In the genomic region with DNA sequence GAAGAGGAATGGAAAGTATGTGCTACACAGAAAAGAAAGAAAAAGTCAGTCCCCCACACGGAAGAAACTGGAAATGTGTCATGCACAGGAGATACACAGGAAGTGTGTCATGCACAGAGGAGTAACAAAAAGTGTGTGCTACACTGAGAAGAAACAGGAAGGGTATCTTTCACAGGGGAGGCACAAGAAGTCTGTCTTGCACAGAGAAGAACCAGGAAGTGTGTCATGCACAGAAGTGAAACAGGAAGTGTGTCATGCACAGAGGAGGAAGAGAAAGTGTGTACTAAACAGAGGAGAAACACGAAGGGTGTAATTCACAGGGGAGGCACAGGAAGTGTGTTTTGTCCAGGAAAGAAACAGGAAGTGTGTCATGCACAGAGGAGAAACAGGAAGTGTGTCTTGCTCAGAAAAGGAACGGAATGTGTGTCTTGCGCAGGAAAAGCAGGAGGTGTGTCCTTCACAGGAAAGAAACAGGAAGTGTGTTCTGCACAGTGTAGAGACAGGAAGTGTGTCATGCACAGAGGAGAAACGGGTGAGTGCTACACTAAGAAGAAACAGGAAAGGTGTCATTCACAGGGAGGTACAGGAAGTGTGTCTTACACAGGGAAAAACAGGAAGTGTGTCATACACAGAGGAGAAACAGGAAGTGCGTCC, we compare ENCODE assay signal across 11 cellular contexts.
DNase-seq lines count a peak whose midpoint lies in the region; TF ChIP-seq lines count a peak whose summit lies in the region.
"Had no signal": no experiment of that assay in that cellular context is flagged by ENCODE, and none has a peak within 500 bp of the region (broad histone marks: within the 10 kb centered on the region; RNA-seq: fewer than 3 reads in every experiment).

No MANE protein-coding gene starts in this region.

- peaks cover 0 to 2% (median 1%) of the 10 kb centered on the region in 3 donors for H3K27me3 Mint-ChIP-seq in immature natural killer cell (ENCODE audit: low read depth in 3 of 3)
- no peaks in the 10 kb centered on the region for H3K27me3 Mint-ChIP-seq in HFFc6 (ENCODE audit: insufficient read depth)
- H3K27me3 Mint-ChIP-seq: activated CD4-positive, alpha-beta T cell treated with anti-CD3 and anti-CD28 coated beads, Interleukin-2, amount 10 ng/mL, durations not matched to agents 24 days and 14 days had no signal

- H3K4me1 Mint-ChIP-seq in immature natural killer cell (no peaks in the 10 kb centered on the region), HFFc6 (ENCODE audit: low read depth) (no peaks in the 10 kb centered on the region)
- H3K4me1 Mint-ChIP-seq: activated CD4-positive, alpha-beta T cell treated with anti-CD3 and anti-CD28 coated beads, Interleukin-2, amount 10 ng/mL, durations not matched to agents 24 days and 14 days had no signal

- no peak overlapping the region for H3K9ac ChIP-seq in OCI-LY3 (ENCODE audit: low read length)

- no peaks in the 10 kb centered on the region for H3K79me2 ChIP-seq in OCI-LY3 (ENCODE audit: low read length)
- no peaks in the 10 kb centered on the region for H3K79me2 ChIP-seq in hepatocyte

- H3K9me3 Mint-ChIP-seq in immature natural killer cell = peaks cover 0 to 24% (median 6%) of the 10 kb centered on the region in 6 donors
- H3K9me3 Mint-ChIP-seq in HFFc6 = no peaks in the 10 kb centered on the region; the same call in 1 of the 2 replicates
- H3K9me3 Mint-ChIP-seq: activated CD4-positive, alpha-beta T cell treated with anti-CD3 and anti-CD28 coated beads, Interleukin-2, amount 10 ng/mL, durations not matched to agents 24 days and 14 days had no signal

- H2AFZ ChIP-seq in OCI-LY3 (ENCODE audit: low read depth, low read length) = peak overlapping the region; percentile 54
- H2AFZ ChIP-seq in hepatocyte = no peak overlapping the region

- H3K4me3 Mint-ChIP-seq in immature natural killer cell = no peak overlapping the region
- H3K4me3 Mint-ChIP-seq in HFFc6 = no peak overlapping the region
- H3K4me3 Mint-ChIP-seq: activated CD4-positive, alpha-beta T cell treated with anti-CD3 and anti-CD28 coated beads, Interleukin-2, amount 10 ng/mL, durations not matched to agents 24 days and 14 days had no signal

- H3K36me3 ChIP-seq in OCI-LY3 (replicated peaks; ENCODE audit: low read depth, low read length) (peaks cover 10% of the 10 kb centered on the region), hepatocyte (replicated peaks; ENCODE audit: insufficient read depth, low read depth) (no peaks in the 10 kb centered on the region), testis (ENCODE audit: low read depth, missing control alignments) (no peaks in the 10 kb centered on the region)

- H3K27ac Mint-ChIP-seq in immature natural killer cell (no peak overlapping the region), HFFc6 (no peak overlapping the region)

- H3K4me1 ChIP-seq in OCI-LY3 (ENCODE audit: low read length) (peaks cover 16% of the 10 kb centered on the region), hepatocyte (ENCODE audit: insufficient read depth) (no peaks in the 10 kb centered on the region), testis (no peaks in the 10 kb centered on the region)

- no peak for TF ChIP-seq POLR2A in testis (IDR thresholded peaks at IDR 0.05)

- H3K9me3 ChIP-seq in OCI-LY3 (ENCODE audit: insufficient read depth, low read length) = peaks cover 13% of the 10 kb centered on the region
- H3K9me3 ChIP-seq in hepatocyte (ENCODE audit: low read depth) = no peaks in the 10 kb centered on the region
- H3K9me3 ChIP-seq in testis = no peaks in the 10 kb centered on the region

- WGBS in hepatocyte (ENCODE audit: low lambda C conversion rate, missing lambda C conversion rate) = 93% methylated on average over 6 of the region's 6 CpGs
- WGBS in testis, 2 donors = 71 to 83% methylated on average over 6 of the region's 6 CpGs

- H3K4me2 ChIP-seq in OCI-LY3 (ENCODE audit: low read length) = peak overlapping the region; percentile 17; the same call in 1 of the 2 replicates
- no peak overlapping the region for H3K4me2 ChIP-seq in hepatocyte

- intact Hi-C loops in testis (cut with DNase I; ENCODE audit: low total_unique reads) = no loop called here

- H3K27me3 ChIP-seq in OCI-LY3 (ENCODE audit: low read depth, low read length) = no peaks in the 10 kb centered on the region
- H3K27me3 ChIP-seq in hepatocyte = no peaks in the 10 kb centered on the region
- H3K27me3 ChIP-seq in testis = no peaks in the 10 kb centered on the region

- H4K20me1 ChIP-seq in OCI-LY3 (ENCODE audit: insufficient read depth, low read length) = no peaks in the 10 kb centered on the region
- H4K20me1 ChIP-seq in hepatocyte (ENCODE audit: insufficient read depth, poor library complexity, severe bottlenecking) = no peaks in the 10 kb centered on the region

- DNase-seq in GM12865 (ENCODE audit: low read depth) (peak; percentile 1), H4 (ENCODE audit: low spot score) (peak; percentile 58), immature natural killer cell (peak; percentile 9 to 38 (median 24)), HFFc6 (no peak), hepatocyte (ENCODE audit: low spot score) (no peak), testis (no peak)
- no peak for DNase-seq in stimulated activated CD4-positive, alpha-beta T cell treated with anti-CD3 and anti-CD28 coated beads, Interleukin-2, amount 100 ng/mL, for 24 hours
- DNase-seq: activated CD4-positive, alpha-beta T cell treated with anti-CD3 and anti-CD28 coated beads, Interleukin-2, amount 10 ng/mL, durations not matched to agents 24 days and 14 days; hippocampal formation; NCI-H1930 had no signal

- no peak overlapping the region for H3K4me3 ChIP-seq in GM12865 (ENCODE audit: low read depth, low read length)
- peak overlapping the region; percentile 40 for H3K4me3 ChIP-seq in OCI-LY3 (ENCODE audit: low read length)
- H3K4me3 ChIP-seq in hepatocyte = no peak overlapping the region
- no peak overlapping the region for H3K4me3 ChIP-seq in testis

- TF ChIP-seq CTCF in GM12865 (IDR thresholded peaks at IDR 0.05; ENCODE audit: insufficient read depth, low read depth, low read length, missing control alignments) = no peak
- no peak for TF ChIP-seq CTCF in OCI-LY3 (IDR thresholded peaks at IDR 0.05; ENCODE audit: low read depth, low read length)
- TF ChIP-seq CTCF in HFFc6 (IDR thresholded peaks at IDR 0.05) = no peak
- TF ChIP-seq CTCF in hepatocyte (IDR thresholded peaks at IDR 0.05; ENCODE audit: poor library complexity) = no peak
- no peak for TF ChIP-seq CTCF in testis (IDR thresholded peaks at IDR 0.05)

- no peaks in the 10 kb centered on the region for H3K9me2 ChIP-seq in hepatocyte (replicated peaks; ENCODE audit: insufficient read depth)

- H3K36me3 Mint-ChIP-seq in immature natural killer cell (peaks cover 0 to 3% (median 0%) of the 10 kb centered on the region in 3 donors), HFFc6 (ENCODE audit: low read depth) (no peaks in the 10 kb centered on the region)

- peak overlapping the region; percentile 71 for H3K27ac ChIP-seq in OCI-LY3 (ENCODE audit: low read length)
- H3K27ac ChIP-seq in hepatocyte = no peak overlapping the region
- no peak overlapping the region for H3K27ac ChIP-seq in testis

Comparison
In these comparisons a context has a peak if more than half of its experiments do, and no peak if none do; other contexts are left out.
1. DNase-seq: peak in GM12865 (single experiment), H4 (single experiment) and immature natural killer cell (3 of 3); none in stimulated activated CD4-positive, alpha-beta T cell treated with anti-CD3 and anti-CD28 coated beads, Interleukin-2, amount 100 ng/mL, for 24 hours (0 of 2), HFFc6 (single experiment), hepatocyte (single experiment) and testis (single experiment).